In the genomic region with DNA sequence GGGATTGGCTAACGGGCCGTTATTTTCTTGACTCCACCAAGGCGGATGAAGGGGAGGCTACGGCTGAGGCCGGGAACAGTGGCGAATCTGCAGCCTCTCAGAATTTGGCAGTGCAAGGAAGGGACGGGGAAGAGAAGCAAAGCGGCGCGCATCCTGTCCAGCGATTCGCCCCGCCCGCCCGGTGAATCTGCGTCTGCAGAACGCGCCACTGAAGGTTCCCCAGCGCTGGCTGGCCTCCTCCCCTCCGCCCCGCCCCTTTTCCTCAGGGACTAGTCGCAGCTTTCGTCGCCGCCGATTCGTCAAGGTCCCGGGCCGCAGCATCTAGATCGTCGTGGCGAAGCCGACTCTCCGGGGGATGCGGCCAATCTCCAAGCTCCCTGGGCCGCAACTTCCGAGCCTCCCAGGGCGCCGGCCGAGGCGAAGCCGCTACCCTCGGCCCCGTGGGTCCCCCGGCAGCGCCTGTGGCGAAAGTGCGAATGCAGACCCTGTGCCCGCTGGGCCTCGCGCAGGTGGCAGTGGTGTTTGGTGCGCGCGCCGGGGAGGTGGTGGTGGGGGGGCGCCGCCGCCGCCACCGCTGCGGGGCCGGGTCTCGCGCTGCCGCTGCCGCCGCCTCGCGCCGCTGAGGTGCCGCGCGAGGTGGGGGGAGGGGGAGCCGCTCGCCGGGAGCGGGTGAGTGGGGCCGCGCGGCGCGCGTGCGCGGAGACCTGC, we compare ENCODE assay signal across 8 cellular contexts. TPM values are rescaled to one million over a fixed set of nuclear protein-coding genes. Genes with fewer than 3 reads are reported as not detected.
A peak's percentile ranks its signal among the peaks of the same experiment; 100 is the strongest.
DNase-seq lines count a peak whose midpoint lies in the region; ATAC-seq lines count a peak whose summit lies in the region.

TSS of gene SETD1A (plus strand) at position 299 of the 708 bp plus-strand sequence. CDS start 978 bp downstream, outside the sequence.

- H3K9ac ChIP-seq in HUES6 (ENCODE audit: low read length) (peak within 1 kb of the TSS; percentile 100), NT2/D1 (ENCODE audit: insufficient read length, low read depth) (peak within 1 kb of the TSS; percentile 97), endocrine pancreas (ENCODE audit: control insufficient read depth, insufficient read depth, low read length) (peak within 1 kb of the TSS; percentile 88)

- H3K4me3 ChIP-seq in HUES6 (ENCODE audit: low read depth, low read length) (peak within 1 kb of the TSS; percentile 84), NT2/D1 (ENCODE audit: insufficient read length, low read depth) (peak within 1 kb of the TSS; percentile 87), endocrine pancreas (ENCODE audit: control insufficient read depth, insufficient read depth, low read length) (peak within 1 kb of the TSS; percentile 53)

- in situ Hi-C loops in Caki2 (cut with HindIII; ENCODE audit: low pct_unique_long_range_greater_than_20kb, low sequenced_read_pairs) = no loop called here

- H3K9me3 ChIP-seq in HUES6 (ENCODE audit: control insufficient read depth, insufficient read depth, low read depth, low read length) (no peaks in the 10 kb centered on the region), NT2/D1 (ENCODE audit: insufficient read depth, low read length) (no peaks in the 10 kb centered on the region), endocrine pancreas (ENCODE audit: control insufficient read depth, low read length) (no peaks in the 10 kb centered on the region)

- peak; percentile 72 for ATAC-seq in GM21447 (IDR thresholded peaks at IDR 0.05; ENCODE audit: unreplicated experiment)

- DNase-seq in Caki2 (ENCODE audit: low read depth) (peak; percentile 94), NT2/D1 (ENCODE audit: low read depth, low spot score) (peak; percentile 92), mesenteric fat pad (ENCODE audit: low spot score) (peak; percentile 99)
- peak; percentile 98 for DNase-seq in activated CD8-positive, alpha-beta memory T cell treated with anti-CD3 and anti-CD28 coated beads, Interleukin-2, amount 50 U/mL, for 1 hour (ENCODE audit: extremely low read depth)
- peak; percentile 90 for DNase-seq in stimulated activated CD8-positive, alpha-beta memory T cell treated with anti-CD3 and anti-CD28 coated beads, Interleukin-12 subunit alpha, Interleukin-12 subunit beta, amount 100 ng/mL, for 4 hours (ENCODE audit: low read depth)

- H3K4me1 ChIP-seq in HUES6 (ENCODE audit: control insufficient read depth, insufficient read depth, low read length) = peaks cover 6% of the 10 kb centered on the region; the same call in 1 of the 2 replicates
- peaks cover 22% of the 10 kb centered on the region for H3K4me1 ChIP-seq in NT2/D1 (ENCODE audit: insufficient read depth, insufficient read length)
- H3K4me1 ChIP-seq in endocrine pancreas (ENCODE audit: control insufficient read depth, insufficient read depth, low read length) = no peaks in the 10 kb centered on the region

- peaks cover 40% of the 10 kb centered on the region for H3K36me3 ChIP-seq in HUES6 (ENCODE audit: control insufficient read depth, insufficient read depth, low read length)
- H3K36me3 ChIP-seq in NT2/D1 (ENCODE audit: insufficient read depth, insufficient read length, low read length) = peaks cover 44% of the 10 kb centered on the region
- no peaks in the 10 kb centered on the region for H3K36me3 ChIP-seq in endocrine pancreas (ENCODE audit: control insufficient read depth, insufficient read depth, low read length)

- H3K27me3 ChIP-seq in HUES6 (ENCODE audit: control insufficient read depth, insufficient read depth, low read length) (no peaks in the 10 kb centered on the region), NT2/D1 (ENCODE audit: insufficient read depth, insufficient read length) (no peaks in the 10 kb centered on the region), endocrine pancreas (ENCODE audit: control insufficient read depth, insufficient read depth, low read length) (no peaks in the 10 kb centered on the region)

- peak within 1 kb of the TSS; percentile 100 for H3K27ac ChIP-seq in HUES6 (ENCODE audit: low read depth, low read length)

RNA-seq across cellular contexts. Expression of gene SETD1A, which starts in this region (rescaled TPM):
- total RNA-seq in Caki2 (2014; rRNA removed; shearing (Covaris generic); ENCODE audit: low replicate concordance) = 0.81 and 1.2 TPM in 2 replicates
- 18.5 TPM for total RNA-seq in mesenteric fat pad

Comparison
In these comparisons a context has a peak if more than half of its experiments do, and no peak if none do; other contexts are left out.
1. Peak in every context shown above with its lines: DNase-seq, ATAC-seq, H3K4me3 ChIP-seq and H3K27ac ChIP-seq.